19 cellular contexts compared by ENCODE assay signal in the genomic region with DNA sequence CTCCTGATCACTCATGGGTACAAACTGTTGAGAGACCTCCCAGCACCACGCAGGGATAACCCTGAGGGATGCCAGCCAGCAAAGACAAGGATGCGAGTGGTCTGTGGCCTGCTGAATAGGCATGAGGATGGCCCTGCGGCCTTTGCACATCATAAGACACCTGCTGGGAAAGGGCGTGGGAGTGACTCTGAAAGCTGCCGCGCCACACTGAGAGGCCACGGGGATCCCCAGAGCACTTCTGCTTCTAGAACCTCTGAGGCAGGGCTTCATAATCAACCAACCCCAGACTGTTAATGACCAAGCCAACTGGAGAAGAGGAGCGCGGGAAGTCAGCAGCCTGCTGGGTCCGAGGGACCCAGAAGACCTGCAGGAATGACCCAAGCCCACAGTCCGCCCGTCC.
DNase-seq lines count a peak whose midpoint lies in the region; ATAC-seq, FAIRE-seq and TF ChIP-seq lines count a peak whose summit lies in the region.
"Had no signal": no experiment of that assay in that cellular context is flagged by ENCODE, and none has a peak within 500 bp of the region (broad histone marks: within the 10 kb centered on the region; RNA-seq: fewer than 3 reads in every experiment).

No MANE protein-coding gene starts in this region.

- H3K27ac ChIP-seq in VCaP (peak overlapping the region; percentile 100), H1 (ENCODE audit: low read depth, low read length) (no peak overlapping the region), gastrocnemius medialis (peak overlapping the region; percentile 58 to 83 (median 72)), esophagus squamous epithelium (no peak overlapping the region)
- H3K27ac ChIP-seq: 22Rv1, A549, C4-2B had no signal

- in situ Hi-C loops in gastrocnemius medialis (cut with MboI; ENCODE audit: low sequenced_read_pairs in 4 of 4): loop anchor here in 1 of 4 donors (25.0 kb wide), 1 partner anchor 112 kb away; no protein-coding TSS in a partner anchor

- CTCF ChIA-PET in H1 (lab: Charles Lee; ENCODE audit: partially characterized antibody): interaction anchor here (1.1 kb wide), 1 partner anchor 150 kb away, joined by 3 read pairs; no protein-coding TSS in a partner anchor

- no peak overlapping the region for H3K4me2 ChIP-seq in H1 (ENCODE audit: insufficient read depth in 1 of 2, low read depth in 2 of 2, low read length in 2 of 2)
- H3K4me2 ChIP-seq: A549 had no signal

- no peak overlapping the region for H3K56ac ChIP-seq in H1 (replicated peaks; ENCODE audit: insufficient read length, low read depth, low read length)

- WGBS in H1 (ENCODE audit: extremely low coverage in 1 of 2, insufficient coverage in 1 of 2, insufficient read length in 1 of 2, insufficient replicate concordance in 2 of 2, low coverage in 1 of 2, low lambda C conversion rate in 2 of 2, missing lambda C conversion rate in 1 of 2), 2 experiments: 91% methylated on average over 12 of the region's 12 CpGs; no CpG with 5 or more reads in 1 of the 2 experiments
- 98 to 100% methylated on average over 3 to 8 of the region's 12 CpGs for WGBS in esophagus squamous epithelium, 2 donors

- peak overlapping the region; percentile 5 for H3K4ac ChIP-seq in H1 (replicated peaks; ENCODE audit: insufficient read length, low read depth, low read length)

- H3K9me3 ChIP-seq in H1 (ENCODE audit: insufficient read depth in 2 of 2, low read depth in 1 of 2, low read length in 1 of 2): no peaks in the 10 kb centered on the region
- H3K9me3 ChIP-seq in gastrocnemius medialis: no peaks in the 10 kb centered on the region
- no peaks in the 10 kb centered on the region for H3K9me3 ChIP-seq in esophagus squamous epithelium
- H3K9me3 ChIP-seq: A549, Caco-2, HAP-1 had no signal

- intact Hi-C loops in gastrocnemius medialis (cut with DNase I; ENCODE audit: low total_unique reads) (no loop called here), esophagus squamous epithelium (cut with DNase I) (loop anchor here (5.0 kb wide), 1 partner anchor 187 kb away; no protein-coding TSS in a partner anchor)

- TF ChIP-seq EP300 in H1 (IDR thresholded peaks at IDR 0.05; ENCODE audit: borderline replicate concordance in 1 of 2, low read depth in 2 of 2, low read length in 2 of 2): no peak

- H4K20me1 ChIP-seq in H1 (replicated peaks in 1 of 2; ENCODE audit: control insufficient read depth in 1 of 2, insufficient read depth in 2 of 2, low read length in 2 of 2): no peaks in the 10 kb centered on the region

- H3K79me1 ChIP-seq in H1 (ENCODE audit: low read depth, low read length): no peaks in the 10 kb centered on the region

- TF ChIP-seq CTCF in GM12865 (IDR thresholded peaks at IDR 0.05; ENCODE audit: insufficient read depth, low read depth, low read length, missing control alignments) (no peak), VCaP (conservative IDR thresholded peaks at IDR 0.05) (no peak), H1 (IDR thresholded peaks at IDR 0.05; ENCODE audit: control extremely low read depth in 1 of 3, insufficient read depth in 1 of 3, low read depth in 1 of 3, low read length in 3 of 3) (no peak), gastrocnemius medialis (IDR thresholded peaks at IDR 0.05 in 4 of 5, conservative IDR thresholded peaks at IDR 0.05 in 1 of 5) (no peak), esophagus squamous epithelium (IDR thresholded peaks at IDR 0.05) (no peak)

- H2BK20ac ChIP-seq in H1 (ENCODE audit: low read length): peak overlapping the region; percentile 23; the same call in 1 of the 2 replicates

- no peaks in the 10 kb centered on the region for H3K79me2 ChIP-seq in H1 (ENCODE audit: control insufficient read depth in 1 of 2, insufficient read depth in 2 of 2, low read length in 2 of 2)

- peak overlapping the region; percentile 83 for H4K91ac ChIP-seq in H1 (replicated peaks; ENCODE audit: insufficient read length, low read length)

- H3K4me3 ChIP-seq in GM12865 (ENCODE audit: low read depth, low read length) (no peak overlapping the region), H1 (ENCODE audit: extremely low read depth in 1 of 4, insufficient read depth in 2 of 4, low read depth in 3 of 4, low read length in 4 of 4) (no peak overlapping the region), gastrocnemius medialis (no peak overlapping the region), esophagus squamous epithelium (no peak overlapping the region)
- H3K4me3 ChIP-seq: A549, HAP-1 had no signal

- no peak for TF ChIP-seq RAD21 in H1 (IDR thresholded peaks at IDR 0.05 in 1 of 2, conservative IDR thresholded peaks at IDR 0.05 in 1 of 2; ENCODE audit: low read depth in 2 of 2, low read length in 2 of 2)

- peak overlapping the region; percentile 0; the same call in 1 of the 2 replicates for H2BK12ac ChIP-seq in H1 (ENCODE audit: low read depth, low read length)

- POLR2A ChIA-PET in H1 (lab: Charles Lee; ENCODE audit: partially characterized antibody): interaction anchor here (1.2 kb wide), 1 partner anchor 92 kb away, joined by 3 read pairs; no protein-coding TSS in a partner anchor

- H3K9ac ChIP-seq in H1 (replicated peaks in 1 of 4; ENCODE audit: extremely low read depth in 1 of 4, low read depth in 3 of 4, low read length in 3 of 4): no peak overlapping the region

- no peak for ATAC-seq in gastrocnemius medialis
- no peak for ATAC-seq in GM18907 (IDR thresholded peaks at IDR 0.05; ENCODE audit: unreplicated experiment)
- ATAC-seq: A549, HepG2 had no signal

- H2BK120ac ChIP-seq in H1 (replicated peaks; ENCODE audit: low read depth, low read length): no peak overlapping the region

- peak overlapping the region; percentile 20; the same call in 1 of the 2 replicates for H3K18ac ChIP-seq in H1 (ENCODE audit: extremely low read depth, low read length)

- H3K27me3 ChIP-seq in H1 (replicated peaks in 1 of 4; ENCODE audit: control insufficient read depth in 3 of 4, extremely low read depth in 1 of 4, insufficient read depth in 3 of 4, low read length in 3 of 4) (no peaks in the 10 kb centered on the region; a peak in 1 of 7 replicates), gastrocnemius medialis (no peaks in the 10 kb centered on the region), esophagus squamous epithelium (peaks cover 0 to 11% (median 0%) of the 10 kb centered on the region in 4 donors)

- no peak overlapping the region for H4K5ac ChIP-seq in H1 (ENCODE audit: insufficient read length, low read depth, low read length)

- H2AK5ac ChIP-seq in H1 (ENCODE audit: low read depth, low read length): no peak overlapping the region; the same call in 1 of the 2 replicates

- no peak overlapping the region; the same call in 1 of the 2 replicates for H4K8ac ChIP-seq in H1 (ENCODE audit: extremely low read depth, insufficient read depth, low read length)

- DNase-seq in GM12865 (ENCODE audit: low read depth) (peak; percentile 9), H1 (ENCODE audit: low read depth in 1 of 2, low spot score in 2 of 2) (no peak), gastrocnemius medialis (no peak), NCI-H128 (lab: John Stamatoyannopoulos, UW; ENCODE audit: unreplicated experiment) (no peak), GF-D8 (lab: John Stamatoyannopoulos, UW) (no peak), esophagus squamous epithelium (lab: John Stamatoyannopoulos, UW) (no peak)
- DNase-seq: AML-193; Caco-2; CD4-positive, alpha-beta T cell had no signal

- H3K4me1 ChIP-seq in H1 (replicated peaks in 1 of 4; ENCODE audit: control insufficient read depth in 3 of 4, insufficient read depth in 4 of 4, low read length in 3 of 4) (no peaks in the 10 kb centered on the region), gastrocnemius medialis (peaks cover 17 to 37% of the 10 kb centered on the region in 2 donors), esophagus squamous epithelium (peaks cover 0 to 16% (median 3%) of the 10 kb centered on the region in 3 donors)
- H3K4me1 ChIP-seq: Caco-2, HAP-1 had no signal

- H2BK15ac ChIP-seq in H1 (ENCODE audit: low read length): peak overlapping the region; percentile 19; the same call in 1 of the 2 replicates

- no peak overlapping the region for H3K14ac ChIP-seq in H1 (ENCODE audit: insufficient read length)

- TF ChIP-seq POLR2A in H1 (IDR thresholded peaks at IDR 0.05; ENCODE audit: control extremely low read depth in 1 of 2, low read depth in 2 of 2, low read length in 2 of 2) (no peak), gastrocnemius medialis (IDR thresholded peaks at IDR 0.05) (no peak), esophagus squamous epithelium (IDR thresholded peaks at IDR 0.05) (no peak)

- no peak overlapping the region for H2AFZ ChIP-seq in H1 (ENCODE audit: low read length)

- H3K36me3 ChIP-seq in H1 (ENCODE audit: control insufficient read depth in 2 of 4, insufficient read depth in 4 of 4, low read length in 3 of 4): no peaks in the 10 kb centered on the region
- H3K36me3 ChIP-seq in gastrocnemius medialis: no peaks in the 10 kb centered on the region
- H3K36me3 ChIP-seq in esophagus squamous epithelium: no peaks in the 10 kb centered on the region
- H3K36me3 ChIP-seq: HAP-1 had no signal

- H2BK5ac ChIP-seq in H1 (ENCODE audit: low read depth, low read length): no peak overlapping the region

- no peaks in the 10 kb centered on the region for H3K23me2 ChIP-seq in H1 (ENCODE audit: low read depth, low read length)

- no peak overlapping the region for H3K23ac ChIP-seq in H1 (ENCODE audit: insufficient read length)

- FAIRE-seq in H1 (lab: Jason Lieb, UNC): no peak
- FAIRE-seq: A549, D721Med, G401.6, GM19239, HepG2 had no signal

TF ChIP-seq in H1, 55 proteins besides CTCF, POLR2A, EP300 and RAD21:
- TF ChIP-seq HDAC2 (IDR thresholded peaks at IDR 0.05; ENCODE audit: borderline replicate concordance in 1 of 2, low read depth in 2 of 2, low read length in 2 of 2): no peak
- no peak for TF ChIP-seq BACH1 (IDR thresholded peaks at IDR 0.05; ENCODE audit: low read length)
- TF ChIP-seq, protein P1, sequence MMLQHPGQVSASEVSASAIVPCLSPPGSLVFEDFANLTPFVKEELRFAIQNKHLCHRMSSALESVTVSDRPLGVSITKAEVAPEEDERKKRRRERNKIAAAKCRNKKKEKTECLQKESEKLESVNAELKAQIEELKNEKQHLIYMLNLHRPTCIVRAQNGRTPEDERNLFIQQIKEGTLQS (IDR thresholded peaks at IDR 0.05; ENCODE audit: insufficient read depth, low read depth, low read length): no peak
- TF ChIP-seq RXRA (IDR thresholded peaks at IDR 0.05; ENCODE audit: insufficient read depth, low read depth, low read length): no peak
- no peak for TF ChIP-seq RFX5 (IDR thresholded peaks at IDR 0.05; ENCODE audit: borderline replicate concordance, low read depth, low read length)
- TF ChIP-seq BCL11A (IDR thresholded peaks at IDR 0.05; ENCODE audit: low read depth in 2 of 2, low read length in 2 of 2): no peak
- TF ChIP-seq, protein P2, sequence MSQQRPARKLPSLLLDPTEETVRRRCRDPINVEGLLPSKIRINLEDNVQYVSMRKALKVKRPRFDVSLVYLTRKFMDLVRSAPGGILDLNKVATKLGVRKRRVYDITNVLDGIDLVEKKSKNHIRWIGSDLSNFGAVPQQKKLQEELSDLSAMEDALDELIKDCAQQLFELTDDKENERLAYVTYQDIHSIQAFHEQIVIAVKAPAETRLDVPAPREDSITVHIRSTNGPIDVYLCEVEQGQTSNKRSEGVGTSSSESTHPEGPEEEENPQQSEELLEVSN (IDR thresholded peaks at IDR 0.05): no peak
- no peak for TF ChIP-seq SP4 (IDR thresholded peaks at IDR 0.05; ENCODE audit: low read length)

Comparison
In these comparisons a context has a peak if more than half of its experiments do, and no peak if none do; other contexts are left out.
1. H3K27ac ChIP-seq: peak in VCaP (single experiment) and gastrocnemius medialis (4 of 4); none in H1 (single experiment) and esophagus squamous epithelium (0 of 4).